Comparison of ENCODE assay signal across 13 cellular contexts in the genomic region with DNA sequence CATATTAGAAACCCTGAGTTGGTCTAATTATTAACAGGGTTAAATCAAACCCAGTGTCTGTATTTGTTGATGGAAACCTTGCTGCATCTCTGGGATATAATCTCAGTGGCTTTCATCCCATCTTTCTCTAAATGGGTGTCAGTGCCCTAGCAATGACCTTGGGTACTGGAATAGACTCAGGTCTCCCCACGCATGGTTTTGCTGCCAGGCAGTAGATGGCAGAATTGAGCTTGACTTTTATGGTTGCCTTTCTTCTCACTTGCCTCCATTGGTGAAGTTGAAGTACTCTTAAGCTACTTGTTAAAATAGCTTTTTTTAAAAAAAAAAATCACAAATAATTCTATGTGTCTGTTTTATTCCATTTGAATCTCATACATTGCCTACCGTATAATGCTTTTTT.
DNase-seq lines count a peak whose midpoint lies in the region; ATAC-seq and TF ChIP-seq lines count a peak whose summit lies in the region.
"Had no signal": no experiment of that assay in that cellular context is flagged by ENCODE, and none has a peak within 500 bp of the region (broad histone marks: within the 10 kb centered on the region; RNA-seq: fewer than 3 reads in every experiment).

No MANE protein-coding gene starts in this region.

- POLR2A ChIA-PET in A673 (lab: Charles Lee; ENCODE audit: low non-redundant PET): interaction anchor here (0.6 kb wide), 1 partner anchor 43 kb away, joined by 3 read pairs; no protein-coding TSS in a partner anchor

- peaks cover 1% of the 10 kb centered on the region for H3K36me3 Mint-ChIP-seq in chondrocyte (ENCODE audit: low read depth)

- no peak for TF ChIP-seq POLR2A in NB4 (IDR thresholded peaks at IDR 0.05; ENCODE audit: extremely low read depth, insufficient read length)

- no peak overlapping the region for H3K4me3 Mint-ChIP-seq in chondrocyte (ENCODE audit: unreplicated experiment)
- H3K4me3 Mint-ChIP-seq: activated naive CD8-positive, alpha-beta T cell treated with anti-CD3 and anti-CD28 coated beads for 36 hours had no signal

- peaks cover 7% of the 10 kb centered on the region for H3K9me3 ChIP-seq in A673 (ENCODE audit: low read depth, low read length, poor library complexity, severe bottlenecking)

- TF ChIP-seq CTCF in A673 (conservative IDR thresholded peaks at IDR 0.05; ENCODE audit: low read depth, low read length): peak; percentile 48
- peak; percentile 36 for TF ChIP-seq CTCF in GM12864 (IDR thresholded peaks at IDR 0.05; ENCODE audit: low read depth, low read length, missing control alignments)
- peak; percentile 33 for TF ChIP-seq CTCF in NB4 (IDR thresholded peaks at IDR 0.05; ENCODE audit: low read depth, low read length)
- TF ChIP-seq CTCF in chondrocyte (IDR thresholded peaks at IDR 0.05): peak; percentile 21

- H3K27ac ChIP-seq in A673 (ENCODE audit: low read depth, low read length, poor library complexity, severe bottlenecking): no peak overlapping the region
- H3K27ac ChIP-seq: Peyer's patch had no signal

- no peaks in the 10 kb centered on the region for H3K27me3 ChIP-seq in A673 (replicated peaks; ENCODE audit: insufficient read depth, low read depth, low read length, poor library complexity)
- H3K27me3 ChIP-seq: Peyer's patch had no signal

- intact Hi-C loops in A673 (cut with micrococcal nuclease; ENCODE audit: unreplicated experiment): no loop called here

- H3K27ac Mint-ChIP-seq in chondrocyte (ENCODE audit: unreplicated experiment): no peak overlapping the region
- H3K27ac Mint-ChIP-seq: activated naive CD8-positive, alpha-beta T cell treated with anti-CD3 and anti-CD28 coated beads for 36 hours had no signal

- no TSS peak for BruUV-seq in A673 (replicated peaks; lab: Mats Ljungman, UMichigan)

- no peak for ATAC-seq in HG03025 (IDR thresholded peaks at IDR 0.05; ENCODE audit: low FRiP score, unreplicated experiment)
- ATAC-seq in HG02642 (IDR thresholded peaks at IDR 0.05; ENCODE audit: poor library complexity, unreplicated experiment): no peak
- ATAC-seq: sciatic nerve had no signal

- CTCF ChIA-PET in A673 (lab: Charles Lee): interaction anchor here (1.1 to 1.5 kb wide), 2 partner anchors 28 to 54 kb away, joined by 3 to 5 read pairs; no protein-coding TSS in a partner anchor

- no peaks in the 10 kb centered on the region for H3K36me3 ChIP-seq in A673 (ENCODE audit: insufficient read depth, low read length, poor library complexity, severe bottlenecking)
- H3K36me3 ChIP-seq: Peyer's patch had no signal

- peaks cover 33% of the 10 kb centered on the region for H3K4me1 ChIP-seq in A673 (ENCODE audit: insufficient read depth, low read length, poor library complexity, severe bottlenecking)

- no peaks in the 10 kb centered on the region for H3K27me3 Mint-ChIP-seq in chondrocyte (ENCODE audit: low read depth)
- H3K27me3 Mint-ChIP-seq: activated naive CD8-positive, alpha-beta T cell treated with anti-CD3 and anti-CD28 coated beads for 36 hours had no signal

- H3K4me3 ChIP-seq in A673 (ENCODE audit: low read depth, low read length, poor library complexity, severe bottlenecking): no peak overlapping the region
- H3K4me3 ChIP-seq in GM12864 (ENCODE audit: low read depth, low read length): no peak overlapping the region
- H3K4me3 ChIP-seq in NB4 (ENCODE audit: low read depth, low read length): no peak overlapping the region
- H3K4me3 ChIP-seq: Peyer's patch had no signal

- H3K4me1 Mint-ChIP-seq in chondrocyte (ENCODE audit: low read depth): peaks cover 28% of the 10 kb centered on the region

- DNase-seq in A673 (ENCODE audit: low spot score): peak; percentile 67
- DNase-seq in GM12864 (ENCODE audit: low read depth): no peak
- peak; percentile 34 for DNase-seq in NB4 (ENCODE audit: low read depth)
- no peak for DNase-seq in chondrocyte (ENCODE audit: low spot score)
- DNase-seq in NCI-H774 (lab: John Stamatoyannopoulos, UW): no peak
- no peak for DNase-seq in activated CD4-positive, CD25-positive, alpha-beta regulatory T cell treated with anti-CD3 and anti-CD28 coated beads, Interleukin-2, amount 50 U/mL, for 72 hours
- DNase-seq: activated CD4-positive, alpha-beta T cell treated with anti-CD3 and anti-CD28 coated beads for 1 hour; activated naive CD8-positive, alpha-beta T cell treated with anti-CD3 and anti-CD28 coated beads for 36 hours; NCI-H1105 treated with DMSO at 0.1 percent for 48 hours; Peyer's patch had no signal

- H3K9me3 Mint-ChIP-seq in chondrocyte (ENCODE audit: low read depth): peaks cover 7% of the 10 kb centered on the region

Comparison
In these comparisons a context has a peak if more than half of its experiments do, and no peak if none do; other contexts are left out.
1. DNase-seq: peak in A673 (single experiment) and NB4 (single experiment); none in GM12864 (single experiment), chondrocyte (single experiment), NCI-H774 (single experiment) and activated CD4-positive, CD25-positive, alpha-beta regulatory T cell treated with anti-CD3 and anti-CD28 coated beads, Interleukin-2, amount 50 U/mL, for 72 hours (single experiment).
2. Peak in every context shown above with its lines, with median percentiles within 50 percentile points of each other: CTCF ChIP-seq.